In the genomic region with DNA sequence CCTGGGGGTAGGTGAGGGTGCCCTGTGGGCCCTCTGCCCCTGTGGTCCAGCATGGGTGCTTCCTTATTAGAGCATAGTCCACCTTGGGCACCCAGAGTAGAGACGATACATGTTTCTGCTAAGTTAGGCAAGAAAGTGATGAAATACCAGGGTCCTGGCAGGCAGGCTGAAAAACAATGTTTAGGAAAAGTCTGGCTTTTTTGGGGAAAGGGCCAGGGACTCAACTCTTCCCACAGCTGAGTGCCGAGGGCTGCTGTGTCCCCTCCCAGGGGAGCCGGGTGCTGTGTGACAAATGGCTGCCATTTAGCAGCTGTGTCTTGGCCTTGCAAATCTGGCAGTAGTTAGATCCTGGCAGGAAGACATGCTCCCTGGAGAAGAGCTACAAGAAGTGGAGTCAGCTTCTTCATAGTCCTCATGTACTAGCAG, we compare ENCODE assay signal across 13 cellular contexts.
DNase-seq lines count a peak whose midpoint lies in the region; ATAC-seq and TF ChIP-seq lines count a peak whose summit lies in the region.
"Had no signal": no experiment of that assay in that cellular context is flagged by ENCODE, and none has a peak within 500 bp of the region (broad histone marks: within the 10 kb centered on the region; RNA-seq: fewer than 3 reads in every experiment).

No MANE protein-coding gene starts in this region.

- ATAC-seq in left lung (no peak), HG02885 (IDR thresholded peaks at IDR 0.05; ENCODE audit: poor library complexity, unreplicated experiment) (no peak)
- ATAC-seq: activated T-cell treated with anti-CD3 and anti-CD28 coated beads, Interleukin-2, amount 50 U/mL, for 72 hours had no signal

- intact Hi-C loops in left lung (cut with DNase I): no loop called here
- intact Hi-C loops in spleen (cut with DNase I; ENCODE audit: low total_unique reads): no loop called here

- TF ChIP-seq POLR2A in spleen (IDR thresholded peaks at IDR 0.05): no peak

- no peaks in the 10 kb centered on the region for H3K36me3 Mint-ChIP-seq in chondrocyte (ENCODE audit: low read depth)

- peak overlapping the region; percentile 66 for H3K27ac Mint-ChIP-seq in chondrocyte (ENCODE audit: unreplicated experiment)
- H3K27ac Mint-ChIP-seq: activated T-cell treated with anti-CD3 and anti-CD28 coated beads, Interleukin-2, amount 50 U/mL, for 72 hours; dendritic cell treated with granulocyte-macrophage colony-stimulating factor and Interleukin-4, amounts not matched to agents 40 ng/mL and 50 ng/mL, for 4 days; T-helper 2 cell treated with Interferon-gamma antibody and Interleukin-4, amounts not matched to agents 5 μg/mL and 100 μg/mL, for 36 hours had no signal

- no peak overlapping the region for H3K4me3 Mint-ChIP-seq in chondrocyte (ENCODE audit: unreplicated experiment)
- H3K4me3 Mint-ChIP-seq: activated T-cell treated with anti-CD3 and anti-CD28 coated beads, Interleukin-2, amount 50 U/mL, for 72 hours; dendritic cell treated with granulocyte-macrophage colony-stimulating factor and Interleukin-4, amounts not matched to agents 40 ng/mL and 50 ng/mL, for 4 days; T-helper 2 cell treated with Interferon-gamma antibody and Interleukin-4, amounts not matched to agents 5 μg/mL and 100 μg/mL, for 36 hours had no signal

- peak overlapping the region; percentile 28 to 65 for H3K27ac ChIP-seq in left lung
- H3K27ac ChIP-seq in spleen: peak overlapping the region in 7 of 8 donors; percentile 15 to 74 (median 47)
- H3K27ac ChIP-seq: prostate gland had no signal

- 24 to 55% (median 37%) methylated on average over 3 of the region's 3 CpGs for WGBS in spleen, 5 donors

- DNase-seq in GM03348 (ENCODE audit: low spot score): peak; percentile 56
- DNase-seq in chondrocyte (ENCODE audit: low spot score): no peak
- no peak for DNase-seq in left lung
- DNase-seq in spleen: no peak
- DNase-seq in stimulated activated naive CD4-positive, alpha-beta T cell treated with Interleukin-2 at 50 U/mL for 16 hours (lab: John Stamatoyannopoulos, UW): no peak
- no peak for DNase-seq in activated CD4-positive, alpha-beta T cell treated with anti-CD3 and anti-CD28 coated beads for 48 hours
- no peak for DNase-seq in NOMO-1 (lab: John Stamatoyannopoulos, UW; ENCODE audit: unreplicated experiment in 2 of 2)
- DNase-seq: activated T-cell treated with anti-CD3 and anti-CD28 coated beads, Interleukin-2, amount 50 U/mL, for 72 hours; NCI-H1105 had no signal

- no peak overlapping the region for H3K4me3 ChIP-seq in left lung
- no peak overlapping the region for H3K4me3 ChIP-seq in spleen
- H3K4me3 ChIP-seq: prostate gland had no signal

- H3K9me3 ChIP-seq in left lung (no peaks in the 10 kb centered on the region), spleen (no peaks in the 10 kb centered on the region)
- H3K9me3 ChIP-seq: prostate gland had no signal

- TF ChIP-seq CTCF in chondrocyte (IDR thresholded peaks at IDR 0.05) (no peak), left lung (IDR thresholded peaks at IDR 0.05) (no peak), spleen (IDR thresholded peaks at IDR 0.05 in 8 of 11, conservative IDR thresholded peaks at IDR 0.05 in 3 of 11) (no peak)

- H3K4me1 ChIP-seq in left lung (peaks cover 40 to 83% of the 10 kb centered on the region in 2 donors), spleen (peaks cover 37 to 100% (median 81%) of the 10 kb centered on the region in 6 donors)

- no peaks in the 10 kb centered on the region for H3K9me3 Mint-ChIP-seq in chondrocyte (ENCODE audit: low read depth)
- H3K9me3 Mint-ChIP-seq: activated T-cell treated with anti-CD3 and anti-CD28 coated beads, Interleukin-2, amount 50 U/mL, for 72 hours; dendritic cell treated with granulocyte-macrophage colony-stimulating factor and Interleukin-4, amounts not matched to agents 40 ng/mL and 50 ng/mL, for 4 days; T-helper 2 cell treated with Interferon-gamma antibody and Interleukin-4, amounts not matched to agents 5 μg/mL and 100 μg/mL, for 36 hours had no signal

- no peaks in the 10 kb centered on the region for H3K27me3 Mint-ChIP-seq in chondrocyte (ENCODE audit: low read depth)
- H3K27me3 Mint-ChIP-seq: dendritic cell treated with granulocyte-macrophage colony-stimulating factor and Interleukin-4, amounts not matched to agents 40 ng/mL and 50 ng/mL, for 4 days had no signal

- H3K27me3 ChIP-seq in left lung: no peaks in the 10 kb centered on the region
- H3K27me3 ChIP-seq in spleen (replicated peaks in 1 of 7): no peaks in the 10 kb centered on the region

- peaks cover 69% of the 10 kb centered on the region for H3K4me1 Mint-ChIP-seq in chondrocyte (ENCODE audit: low read depth)

- H3K36me3 ChIP-seq in left lung (no peaks in the 10 kb centered on the region), spleen (peaks cover 0 to 3% (median 0%) of the 10 kb centered on the region in 6 donors)
- H3K36me3 ChIP-seq: prostate gland had no signal
